27 cellular contexts compared by ENCODE assay signal in genomic region chr15:101611007-101611406, GRCh38. TPM values are rescaled to one million over a fixed set of nuclear protein-coding genes. Genes with fewer than 3 reads are reported as not detected.
DNase-seq lines count a peak whose midpoint lies in the region; ATAC-seq, FAIRE-seq and TF ChIP-seq lines count a peak whose summit lies in the region.
"Had no signal": no experiment of that assay in that cellular context is flagged by ENCODE, and none has a peak within 500 bp of the region (broad histone marks: within the 10 kb centered on the region; RNA-seq: fewer than 3 reads in every experiment).

No MANE protein-coding gene starts in this region.

- no peaks in the 10 kb centered on the region for H3K9me3 Mint-ChIP-seq in neural progenitor cell
- H3K9me3 Mint-ChIP-seq: CD8-positive, alpha-beta T cell had no signal

- H3K36me3 Mint-ChIP-seq in neural progenitor cell, result no peaks in the 10 kb centered on the region
- H3K36me3 Mint-ChIP-seq: CD4-positive, CD25-positive, alpha-beta regulatory T cell; CD8-positive, alpha-beta T cell had no signal

- no peaks in the 10 kb centered on the region for H3K36me3 ChIP-seq in neural progenitor cell
- no peaks in the 10 kb centered on the region for H3K36me3 ChIP-seq in psoas muscle (ENCODE audit: insufficient read depth in 1 of 2, low read depth in 1 of 2)
- H3K36me3 ChIP-seq: BLaER1 had no signal

- peaks cover 52% of the 10 kb centered on the region for H3K4me1 Mint-ChIP-seq in neural progenitor cell
- H3K4me1 Mint-ChIP-seq: B cell; CD4-positive, CD25-positive, alpha-beta regulatory T cell had no signal

- peaks cover 8% of the 10 kb centered on the region for H3K27me3 Mint-ChIP-seq in neural progenitor cell (ENCODE audit: insufficient read depth, low read depth)
- H3K27me3 Mint-ChIP-seq: B cell had no signal

- H2AFZ ChIP-seq in neural progenitor cell (replicated peaks), result no peak overlapping the region
- H2AFZ ChIP-seq: GM23248 had no signal

- H3K9me3 ChIP-seq in neural progenitor cell (ENCODE audit: low read depth) (no peaks in the 10 kb centered on the region), psoas muscle (no peaks in the 10 kb centered on the region)
- H3K9me3 ChIP-seq: BLaER1, Caco-2 had no signal

- DNase-seq in GM13977 (ENCODE audit: low spot score) (peak; percentile 7), left kidney (ENCODE audit: low read depth, low spot score) (peak; percentile 11), neural progenitor cell (ENCODE audit: low spot score) (no peak), psoas muscle (no peak), D341Med (ENCODE audit: low spot score) (no peak), activated gamma-delta T cell (lab: John Stamatoyannopoulos, UW) (no peak), GM19239 (ENCODE audit: insufficient read length, low spot score) (no peak), NCI-H2107 treated with DMSO at 0.1 percent for 48 hours (lab: John Stamatoyannopoulos, UW; ENCODE audit: unreplicated experiment) (no peak)
- DNase-seq: Caco-2; CD4-positive, CD25-positive, alpha-beta regulatory T cell; CD8-positive, alpha-beta T cell; DMS 273 treated with DMSO at 0.1 percent for 48 hours; DMS79; EL; GDM1; GM23248; H7; HCEC 1CT had no signal

- H3K27ac ChIP-seq in neural progenitor cell (no peak overlapping the region), psoas muscle (peak overlapping the region; percentile 67)
- H3K27ac ChIP-seq: 22Rv1, BLaER1, C4-2B, GM23248 had no signal

- WGBS in psoas muscle, 3 donors, result 95% methylated on average over 15 of the region's 15 CpGs

- H3K4me3 Mint-ChIP-seq in neural progenitor cell, result no peak overlapping the region
- H3K4me3 Mint-ChIP-seq: B cell; CD4-positive, CD25-positive, alpha-beta regulatory T cell; CD8-positive, alpha-beta T cell had no signal

- in situ Hi-C loops in GM13977 (cut with MboI; ENCODE audit: low pct_unique_long_range_greater_than_20kb, low sequenced_read_pairs, unreplicated experiment), result no loop called here

- H3K4me1 ChIP-seq in neural progenitor cell (peaks cover 15% of the 10 kb centered on the region), psoas muscle (peaks cover 67% of the 10 kb centered on the region)

- no peak overlapping the region for H3K9ac ChIP-seq in neural progenitor cell
- H3K9ac ChIP-seq: BLaER1, GM23248 had no signal

- H3K4me3 ChIP-seq in neural progenitor cell, result no peak overlapping the region
- no peak overlapping the region for H3K4me3 ChIP-seq in psoas muscle
- H3K4me3 ChIP-seq: BLaER1, GM12878, GM23248 had no signal

- intact Hi-C loops in psoas muscle (cut with DNase I), result loop anchor here in 1 of 2 donors (5.0 kb wide), 1 partner anchor 36 kb away; no protein-coding TSS in a partner anchor

- TF ChIP-seq CTCF in GM13977 (IDR thresholded peaks at IDR 0.05; ENCODE audit: extremely low read depth, insufficient read depth, missing control alignments) (no peak), neural progenitor cell (IDR thresholded peaks at IDR 0.05) (no peak), psoas muscle (IDR thresholded peaks at IDR 0.05) (no peak)

- no peaks in the 10 kb centered on the region for H3F3A ChIP-seq in neural progenitor cell (ENCODE audit: low read depth)

- no peak overlapping the region for H3K4me2 ChIP-seq in neural progenitor cell
- H3K4me2 ChIP-seq: BLaER1 had no signal

- peak overlapping the region; percentile 33 for H3K27ac Mint-ChIP-seq in neural progenitor cell
- H3K27ac Mint-ChIP-seq: B cell; CD4-positive, CD25-positive, alpha-beta regulatory T cell; CD8-positive, alpha-beta T cell had no signal

- no peak for ATAC-seq in psoas muscle
- ATAC-seq: CD8-positive, alpha-beta T cell; GM12878 had no signal

- H3K27me3 ChIP-seq in neural progenitor cell (no peaks in the 10 kb centered on the region), psoas muscle (ENCODE audit: insufficient read depth in 3 of 3, low read length in 2 of 3) (no peaks in the 10 kb centered on the region)
- H3K27me3 ChIP-seq: BLaER1 had no signal

- H4K20me1 ChIP-seq in neural progenitor cell (ENCODE audit: low read depth), result no peaks in the 10 kb centered on the region

- FAIRE-seq in GM19239 (lab: Jason Lieb, UNC), result no peak
- FAIRE-seq: A204.1, D721Med, GM12878, GM18507, H1 had no signal

- no peaks in the 10 kb centered on the region for H3K79me2 ChIP-seq in neural progenitor cell (ENCODE audit: low read depth)

RNA-seq across cellular contexts. Expression of gene TM2D3, which starts 41.2 kb away (rescaled TPM):
- total RNA-seq in neural progenitor cell (ENCODE audit: low replicate concordance) (41.6 and 58.4 TPM in 2 replicates), psoas muscle (10 to 100 TPM; 34.8 to 46.9 (median 41.3) TPM)
- 10 to 100 TPM; 30.4 to 69.6 (median 59.2) TPM for polyA plus RNA-seq in psoas muscle

Comparison
In these comparisons a context has a peak if more than half of its experiments do, and no peak if none do; other contexts are left out.
1. DNase-seq: peak in GM13977 (single experiment) and left kidney (single experiment); none in neural progenitor cell (single experiment), psoas muscle (0 of 2), D341Med (single experiment), activated gamma-delta T cell (single experiment), GM19239 (single experiment) and NCI-H2107 treated with DMSO at 0.1 percent for 48 hours (single experiment).